ENCODE assay signal across 30 cellular contexts in the genomic region with DNA sequence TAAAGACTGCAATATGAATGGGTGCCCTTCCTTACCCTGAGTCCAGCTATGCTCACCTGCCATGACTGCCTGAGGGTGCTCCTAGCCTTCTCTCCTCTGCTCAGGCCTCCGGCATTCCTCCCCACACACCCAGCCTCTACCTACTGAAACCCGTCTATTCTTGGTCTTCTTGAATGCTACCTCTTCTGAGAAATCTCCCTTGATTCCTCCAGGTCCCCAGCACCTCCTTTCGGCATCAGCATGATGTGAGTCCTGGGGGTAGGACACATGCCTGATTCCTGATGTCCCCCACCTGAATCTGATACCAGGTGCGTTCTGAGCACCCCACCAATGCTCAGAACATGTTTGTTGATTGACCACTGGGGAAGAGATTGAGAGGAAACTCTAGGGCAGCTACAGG. TPM values are rescaled to one million over a fixed set of nuclear protein-coding genes. Genes with fewer than 3 reads are reported as not detected.
"Had no signal": no experiment of that assay in that cellular context is flagged by ENCODE, and none has a peak within 500 bp of the region (broad histone marks: within the 10 kb centered on the region; RNA-seq: fewer than 3 reads in every experiment).

No MANE protein-coding gene starts in this region.

- H3K27ac ChIP-seq: adrenal gland, body of pancreas, breast epithelium, SJSA1 had no signal

- DNase-seq: activated CD4-positive, alpha-beta T cell treated with anti-CD3 and anti-CD28 coated beads for 36 hours; activated CD4-positive, alpha-beta T cell treated with anti-CD3 and anti-CD28 coated beads, Interleukin-2, amount 10 ng/mL, durations not matched to agents 7 days and 5 days; activated CD4-positive, alpha-beta T cell treated with anti-CD3 and anti-CD28 coated beads, Interleukin-2, amount 50 U/mL, for 48 hours; activated gamma-delta T cell; activated naive CD4-positive, alpha-beta T cell treated with Interleukin-2 at 50 U/mL for 16 hours; activated T-cell treated with anti-CD3 and anti-CD28 coated beads, Interleukin-2, amount 50 U/mL, for 24 hours; body of pancreas; caudate nucleus; Kasumi-1; KG1; MG63; NCI-H1048; NCI-H1105 treated with DMSO at 0.1 percent for 48 hours; NCI-H1436 treated with DMSO at 0.1 percent for 48 hours; NCI-H1694 treated with DMSO at 0.1 percent for 48 hours; NCI-H2029; NCI-H345; NCI-H524 treated with DMSO at 0.1 percent for 48 hours; RPMI8226; SHP77 treated with DMSO at 0.1 percent for 48 hours had no signal

- H3K9me3 ChIP-seq: adrenal gland, body of pancreas, breast epithelium, MG63, SJSA1, SK-N-SH had no signal

- H3K27me3 ChIP-seq: adrenal gland, body of pancreas, breast epithelium, MG63 had no signal

- H3K36me3 ChIP-seq: adrenal gland, breast epithelium, MG63, SJSA1 had no signal

- ATAC-seq: activated CD4-positive, alpha-beta T cell treated with anti-CD3 and anti-CD28 coated beads for 36 hours; activated naive CD4-positive, alpha-beta T cell treated with anti-CD3 and anti-CD28 coated beads, Interleukin-2, amount 50 U/mL, for 72 hours; body of pancreas; Panc1 had no signal

- FAIRE-seq: astrocyte, TTC549 had no signal

- H3K4me1 ChIP-seq: adrenal gland, body of pancreas, breast epithelium, SJSA1 had no signal

- H3K4me3 ChIP-seq: adrenal gland, body of pancreas, breast epithelium, MG63, SJSA1 had no signal

- H3K4me2 ChIP-seq: SK-N-SH had no signal

RNA-seq across cellular contexts. Expression of a gene that starts 8.6 kb away (rescaled TPM):
- total RNA-seq: activated CD4-positive, alpha-beta T cell treated with anti-CD3 and anti-CD28 coated beads for 36 hours; activated CD4-positive, alpha-beta T cell treated with anti-CD3 and anti-CD28 coated beads, Interleukin-2, amount 10 ng/mL, durations not matched to agents 7 days and 5 days; activated CD8-positive, alpha-beta memory T cell treated with anti-CD3 and anti-CD28 coated beads for 36 hours; activated naive CD4-positive, alpha-beta T cell treated with anti-CD3 and anti-CD28 coated beads, Interleukin-2, amount 50 U/mL, for 72 hours; activated T-helper 2 cell treated with anti-CD3 and anti-CD28 coated beads, Interferon-gamma antibody, Interleukin-2, Interleukin-4, amounts not matched to agents 10 μg/mL and 5 μg/mL and 100 μg/mL, durations not matched to agents 14 hours and 24 hours and 36 hours; astrocyte; body of pancreas; breast epithelium; SJSA1 had no signal
